In genomic region chr2:189527812-189528591, GRCh38 we compare ENCODE assay signal across 26 cellular contexts. TPM values are rescaled to one million over a fixed set of nuclear protein-coding genes. Genes with fewer than 3 reads are reported as not detected.
DNase-seq lines count a peak whose midpoint lies in the region; ATAC-seq, FAIRE-seq and TF ChIP-seq lines count a peak whose summit lies in the region.
"Had no signal": no experiment of that assay in that cellular context is flagged by ENCODE, and none has a peak within 500 bp of the region (broad histone marks: within the 10 kb centered on the region; RNA-seq: fewer than 3 reads in every experiment).

No MANE protein-coding gene starts in this region.

- POLR2A ChIA-PET in SK-N-SH (lab: Yijun Ruan, JAX): no interaction called here
- POLR2A ChIA-PET in endothelial cell of umbilical vein (lab: Charles Lee): no interaction called here

- no peak overlapping the region for H3K4me3 ChIP-seq in SK-N-SH (ENCODE audit: low read depth in 2 of 2, low read length in 1 of 2)
- H3K4me3 ChIP-seq in endothelial cell of umbilical vein (replicated peaks in 1 of 3; ENCODE audit: insufficient read depth in 1 of 3, low read depth in 1 of 3, low read length in 3 of 3): no peak overlapping the region
- H3K4me3 ChIP-seq in small intestine (ENCODE audit: low read depth in 1 of 2, low read length in 2 of 2): no peak overlapping the region
- no peak overlapping the region for H3K4me3 ChIP-seq in tibial nerve
- H3K4me3 ChIP-seq: MG63, PC-9 had no signal

- dilution Hi-C loops in endothelial cell of umbilical vein (cut with MboI; ENCODE audit: extremely low pct_ligation_motif_present, low sequenced_read_pairs): no loop called here

- H3K36me3 ChIP-seq in SK-N-SH (replicated peaks in 1 of 2; ENCODE audit: control insufficient read depth in 1 of 2, insufficient read depth in 2 of 2, low read length in 1 of 2) (no peaks in the 10 kb centered on the region), endothelial cell of umbilical vein (ENCODE audit: control insufficient read depth in 2 of 2, extremely low read depth in 1 of 2, insufficient read depth in 2 of 2, low read length in 2 of 2) (no peaks in the 10 kb centered on the region), small intestine (ENCODE audit: control insufficient read depth in 2 of 2, insufficient read depth in 2 of 2, low read length in 2 of 2) (no peaks in the 10 kb centered on the region), tibial nerve (no peaks in the 10 kb centered on the region)
- H3K36me3 ChIP-seq: MG63 had no signal

- no peak for TF ChIP-seq RAD21 in SK-N-SH (IDR thresholded peaks at IDR 0.05; ENCODE audit: low read length)

- peaks cover 0 to 9% (median 2%) of the 10 kb centered on the region in 3 donors for H3K27me3 Mint-ChIP-seq in immature natural killer cell (ENCODE audit: low read depth in 3 of 3)

- H2AFZ ChIP-seq in SK-N-SH (ENCODE audit: low read depth) (0 out of 2 replicates have a peak overlapping the region, but pooled peaks have one; percentile 11), endothelial cell of umbilical vein (ENCODE audit: low read depth, low read length) (no peak overlapping the region)
- H2AFZ ChIP-seq: PC-9 had no signal

- H3K4me3 Mint-ChIP-seq in immature natural killer cell: no peak overlapping the region
- H3K4me3 Mint-ChIP-seq: B cell; CD4-positive, CD25-positive, alpha-beta regulatory T cell had no signal

- H3K36me3 Mint-ChIP-seq in immature natural killer cell: no peaks in the 10 kb centered on the region
- H3K36me3 Mint-ChIP-seq: CD4-positive, CD25-positive, alpha-beta regulatory T cell had no signal

- no peak for DNase-seq in SK-N-SH
- peak; percentile 29 for DNase-seq in endothelial cell of umbilical vein (ENCODE audit: low read depth, low spot score)
- DNase-seq in small intestine: no peak
- no peak for DNase-seq in GDM1 (lab: John Stamatoyannopoulos, UW)
- DNase-seq in immature natural killer cell: no peak
- DNase-seq in tibial nerve (ENCODE audit: low spot score in 2 of 2): no peak
- no peak for DNase-seq in CD1c-positive myeloid dendritic cell (ENCODE audit: extremely low spot score)
- DNase-seq: CD4-positive, CD25-positive, alpha-beta regulatory T cell; COR-L47; DMS 273 treated with DMSO at 0.1 percent for 48 hours; DND-41; GOT3; MG63; NCI-H1092; NCI-H1436 treated with DMSO at 0.1 percent for 48 hours; NCI-H2029; NCI-H2171; NCI-H526; PC-9; SIG-M5 had no signal

- H3F3A ChIP-seq in SK-N-SH (replicated peaks; ENCODE audit: insufficient read depth): no peaks in the 10 kb centered on the region

- H3K9me1 ChIP-seq in endothelial cell of umbilical vein (replicated peaks; ENCODE audit: control insufficient read depth, extremely low read depth, insufficient read depth, low read length): no peaks in the 10 kb centered on the region

- H3K9me3 Mint-ChIP-seq in immature natural killer cell: no peaks in the 10 kb centered on the region
- H3K9me3 Mint-ChIP-seq: CD4-positive, CD25-positive, alpha-beta regulatory T cell had no signal

- H3K4me1 ChIP-seq in SK-N-SH (ENCODE audit: control insufficient read depth in 1 of 2, insufficient read depth in 2 of 2, low read depth in 1 of 2, low read length in 1 of 2): 0 out of 4 replicates have a peak, but pooled peaks cover 0 to 3% of the 10 kb centered on the region in 2 experiments
- no peaks in the 10 kb centered on the region for H3K4me1 ChIP-seq in endothelial cell of umbilical vein (ENCODE audit: control insufficient read depth, extremely low read depth, insufficient read depth, low read length)
- H3K4me1 ChIP-seq in small intestine (ENCODE audit: control insufficient read depth in 2 of 2, insufficient read depth in 1 of 2, low read depth in 1 of 2, low read length in 1 of 2): peaks cover 4 to 6% of the 10 kb centered on the region in 2 donors
- peaks cover 0 to 20% (median 3%) of the 10 kb centered on the region in 4 donors for H3K4me1 ChIP-seq in tibial nerve

- CTCF ChIA-PET in SK-N-SH (lab: Yijun Ruan, JAX) (no interaction called here), endothelial cell of umbilical vein (lab: Charles Lee) (interaction anchor here (0.7 kb wide), 1 partner anchor 24 kb away, joined by 3 read pairs; no protein-coding TSS in a partner anchor)

- H4K20me1 ChIP-seq in SK-N-SH (ENCODE audit: insufficient read depth) (no peaks in the 10 kb centered on the region), endothelial cell of umbilical vein (replicated peaks; ENCODE audit: control insufficient read depth, extremely low read depth, insufficient read depth, low read length) (no peaks in the 10 kb centered on the region)

- BruUV-seq in endothelial cell of umbilical vein (replicated peaks; lab: Mats Ljungman, UMichigan): no TSS peak

- TF ChIP-seq CTCF in SK-N-SH (IDR thresholded peaks at IDR 0.05): no peak
- no peak for TF ChIP-seq CTCF in endothelial cell of umbilical vein (IDR thresholded peaks at IDR 0.05; ENCODE audit: extremely low read depth in 1 of 2, insufficient read depth in 1 of 2, low read depth in 1 of 2, low read length in 2 of 2)
- TF ChIP-seq CTCF in tibial nerve (IDR thresholded peaks at IDR 0.05): no peak

- H3K27ac Mint-ChIP-seq in immature natural killer cell: no peak overlapping the region
- H3K27ac Mint-ChIP-seq: B cell; CD4-positive, CD25-positive, alpha-beta regulatory T cell had no signal

- no peaks in the 10 kb centered on the region for H3K27me3 ChIP-seq in SK-N-SH (ENCODE audit: insufficient read depth)
- no peaks in the 10 kb centered on the region for H3K27me3 ChIP-seq in endothelial cell of umbilical vein (ENCODE audit: control insufficient read depth in 2 of 2, insufficient read depth in 2 of 2, low read length in 2 of 2)
- no peaks in the 10 kb centered on the region for H3K27me3 ChIP-seq in small intestine (ENCODE audit: control insufficient read depth in 2 of 2, insufficient read depth in 2 of 2, low read length in 2 of 2)
- H3K27me3 ChIP-seq in tibial nerve: no peaks in the 10 kb centered on the region
- H3K27me3 ChIP-seq: MG63 had no signal

- H3K27ac ChIP-seq in SK-N-SH (ENCODE audit: low read depth in 2 of 2, low read length in 1 of 2) (no peak overlapping the region), endothelial cell of umbilical vein (ENCODE audit: insufficient read depth, low read depth, low read length) (no peak overlapping the region), small intestine (ENCODE audit: low read depth in 1 of 2, low read length in 1 of 2) (no peak overlapping the region), tibial nerve (peak overlapping the region in 2 of 4 donors; percentile 49 to 59)
- H3K27ac ChIP-seq: 22Rv1, PC-9, RWPE1 had no signal

- no peak for TF ChIP-seq POLR2A in endothelial cell of umbilical vein (IDR thresholded peaks at IDR 0.05; ENCODE audit: low read depth, low read length)
- no peak for TF ChIP-seq POLR2A in tibial nerve (IDR thresholded peaks at IDR 0.05)

- WGBS in SK-N-SH (ENCODE audit: low lambda C conversion rate): 93% methylated on average over 1 of the region's 1 CpG
- WGBS in small intestine, 3 donors: 70 to 91% (median 86%) methylated on average over 1 of the region's 1 CpG
- 44 to 47% methylated on average over 1 of the region's 1 CpG for WGBS in tibial nerve, 2 donors

- no peaks in the 10 kb centered on the region for H3K4me1 Mint-ChIP-seq in immature natural killer cell
- H3K4me1 Mint-ChIP-seq: B cell; CD4-positive, CD25-positive, alpha-beta regulatory T cell had no signal

- no peak for ATAC-seq in SK-N-SH treated with all-trans-retinoic acid at 6 μM for 48 hours

- TF ChIP-seq EP300 in SK-N-SH (IDR thresholded peaks at IDR 0.05; ENCODE audit: borderline replicate concordance in 1 of 2, low read depth in 1 of 2, low read length in 1 of 2) (no peak), tibial nerve (IDR thresholded peaks at IDR 0.05) (no peak)

- no peaks in the 10 kb centered on the region for H3K9me3 ChIP-seq in SK-N-SH
- no peaks in the 10 kb centered on the region for H3K9me3 ChIP-seq in endothelial cell of umbilical vein (replicated peaks; ENCODE audit: control insufficient read depth, insufficient read depth, low read length)
- H3K9me3 ChIP-seq in small intestine (ENCODE audit: control insufficient read depth, low read depth): no peaks in the 10 kb centered on the region
- H3K9me3 ChIP-seq in tibial nerve: no peaks in the 10 kb centered on the region
- H3K9me3 ChIP-seq: MG63 had no signal

- H3K4me2 ChIP-seq in SK-N-SH: no peak overlapping the region
- H3K4me2 ChIP-seq in endothelial cell of umbilical vein (ENCODE audit: insufficient read depth, low read length): no peak overlapping the region
- H3K4me2 ChIP-seq: PC-9 had no signal

- intact Hi-C loops in endothelial cell of umbilical vein (cut with micrococcal nuclease): no loop called here

- H3K79me2 ChIP-seq in SK-N-SH (ENCODE audit: insufficient read depth) (no peaks in the 10 kb centered on the region), endothelial cell of umbilical vein (ENCODE audit: control insufficient read depth, insufficient read depth, low read length) (no peaks in the 10 kb centered on the region)

- H3K9me2 ChIP-seq in SK-N-SH: no peaks in the 10 kb centered on the region

- FAIRE-seq in endothelial cell of umbilical vein (lab: Jason Lieb, UNC) (peak; percentile 33), small intestine (lab: Jason Lieb, UNC) (peak; percentile 15)
- FAIRE-seq: G401.6, GM19239 had no signal

- H3K9ac ChIP-seq in SK-N-SH (no peak overlapping the region), endothelial cell of umbilical vein (replicated peaks; ENCODE audit: extremely low read depth, insufficient read depth, low read length) (no peak overlapping the region)

TF ChIP-seq in SK-N-SH, 30 proteins besides CTCF, POLR2A, EP300 and RAD21 (continues in another document):
- TF ChIP-seq CHD2 (IDR thresholded peaks at IDR 0.05; ENCODE audit: low read length, partially characterized antibody): no peak

TF ChIP-seq in endothelial cell of umbilical vein, 7 proteins besides CTCF, POLR2A, EP300 and RAD21 (continues in another document):
- TF ChIP-seq GATA2 (IDR thresholded peaks at IDR 0.05; ENCODE audit: insufficient read depth, insufficient read length, low read depth, low read length) (no peak), FOS (IDR thresholded peaks at IDR 0.05; ENCODE audit: borderline replicate concordance, insufficient read depth, low read length) (no peak)

RNA-seq across cellular contexts. Expression of gene SLC40A1, which starts 52.6 kb away (rescaled TPM):
- 1.8 and 2.1 TPM in 2 replicates for polyA plus RNA-seq in SK-N-SH (2012; rRNA removed)
- 3.1 and 3.4 TPM in 2 replicates for polyA plus RNA-seq in SK-N-SH (2012; cell fraction: cytosol; rRNA removed)
- polyA plus RNA-seq in SK-N-SH (2012; cell fraction: nucleus; rRNA removed): 0.97 TPM in 2 replicates
- total RNA-seq in endothelial cell of umbilical vein: 5.7 and 8.5 TPM in 2 replicates
- 12.2 and 15.1 TPM in 2 replicates for polyA plus RNA-seq in endothelial cell of umbilical vein
- polyA plus RNA-seq in endothelial cell of umbilical vein (2011; cell fraction: cytosol; rRNA removed): 11.3 and 11.8 TPM in 2 replicates
- 16.8 and 17.7 TPM in 2 replicates for polyA plus RNA-seq in endothelial cell of umbilical vein (2011; cell fraction: nucleus; rRNA removed)
- 35.3 and 43.0 TPM in 2 replicates for polyA plus RNA-seq in endothelial cell of umbilical vein (2012)
- 45.7 and 55.9 TPM in 2 replicates for polyA minus RNA-seq in endothelial cell of umbilical vein
- polyA minus RNA-seq in endothelial cell of umbilical vein (2011; cell fraction: cytosol; rRNA and poly(A)+ RNA removed): not detected
- 19.9 and 26.5 TPM in 2 replicates for polyA minus RNA-seq in endothelial cell of umbilical vein (2011; cell fraction: nucleus; rRNA and poly(A)+ RNA removed)
- polyA plus RNA-seq in small intestine: 100 to 1,000 TPM in 1 of 3 donors, 10 to 100 TPM in 2; 72.6 to 212 (median 97.3) TPM
- polyA plus RNA-seq in immature natural killer cell: 1 to 10 TPM; 2.3 to 6.5 (median 5.0) TPM
- total RNA-seq in tibial nerve: 10 to 100 TPM; 26.0 to 51.1 (median 36.0) TPM
